ENCODE assay signal across 8 cellular contexts in genomic region chr19:48501446-48501960, GRCh38. TPM values are rescaled to one million over a fixed set of nuclear protein-coding genes. Genes with fewer than 3 reads are reported as not detected.
DNase-seq lines count a peak whose midpoint lies in the region; ATAC-seq, FAIRE-seq and TF ChIP-seq lines count a peak whose summit lies in the region.

No MANE protein-coding gene starts in this region.

- peak overlapping the region in 1 of 2 donors; percentile 26 for H3K9ac ChIP-seq in colonic mucosa (ENCODE audit: low read depth in 2 of 2, low read length in 2 of 2)

- H3K4me1 ChIP-seq in colonic mucosa, result no peaks in the 10 kb centered on the region

- no peaks in the 10 kb centered on the region for H3K36me3 Mint-ChIP-seq in natural killer cell treated with Interleukin-12 subunit alpha and Interleukin-12 subunit beta and Interleukin-15 and Interleukin-18, amount 100 ng/mL, for 72 hours

- H3K4me3 ChIP-seq in colonic mucosa, result peak overlapping the region; percentile 22

- no peaks in the 10 kb centered on the region for H3K36me3 ChIP-seq in colonic mucosa

- ATAC-seq in natural killer cell treated with Interleukin-12 subunit alpha and Interleukin-12 subunit beta and Interleukin-15 and Interleukin-18, amount 100 ng/mL, for 72 hours, result peak; percentile 49 to 71

- H3K27ac Mint-ChIP-seq in natural killer cell treated with Interleukin-12 subunit alpha and Interleukin-12 subunit beta and Interleukin-15 and Interleukin-18, amount 100 ng/mL, for 72 hours, result peak overlapping the region in 1 of 2 donors; percentile 49

- TF ChIP-seq POLR2A in GM12892 (IDR thresholded peaks at IDR 0.05; ENCODE audit: low read depth, low read length), result no peak

- H3K9me3 ChIP-seq in colonic mucosa, result no peaks in the 10 kb centered on the region

- H3K27ac ChIP-seq in colonic mucosa, result peak overlapping the region; percentile 17
- H3K27ac ChIP-seq in substantia nigra (ENCODE audit: low read depth, low read length, poor library complexity, severe bottlenecking), result no peak overlapping the region

- H3K9me3 Mint-ChIP-seq in natural killer cell treated with Interleukin-12 subunit alpha and Interleukin-12 subunit beta and Interleukin-15 and Interleukin-18, amount 100 ng/mL, for 72 hours, result no peaks in the 10 kb centered on the region

- intact Hi-C loops in colonic mucosa (cut with DNase I), result no loop called here

- peak; percentile 91 for DNase-seq in DMS79 treated with DMSO at 0.1 percent for 48 hours (lab: John Stamatoyannopoulos, UW)
- peak; percentile 88 for DNase-seq in NCI-H1048 (lab: John Stamatoyannopoulos, UW)
- DNase-seq in T-helper 1 cell, result peak in 4 of 5 donors; percentile 48 to 73 (median 60)
- DNase-seq in colonic mucosa, result peak; percentile 77
- no peak for DNase-seq in natural killer cell treated with Interleukin-12 subunit alpha and Interleukin-12 subunit beta and Interleukin-15 and Interleukin-18, amount 100 ng/mL, for 72 hours (ENCODE audit: low spot score)
- no peak for DNase-seq in globus pallidus (ENCODE audit: low spot score)
- no peak for DNase-seq in substantia nigra (lab: John Stamatoyannopoulos, UW)
- no peak for DNase-seq in GM12892 (ENCODE audit: insufficient read length)

- no peak for FAIRE-seq in GM12892 (lab: Jason Lieb, UNC)

- peaks cover 6 to 17% of the 10 kb centered on the region in 2 donors for H3K4me1 Mint-ChIP-seq in natural killer cell treated with Interleukin-12 subunit alpha and Interleukin-12 subunit beta and Interleukin-15 and Interleukin-18, amount 100 ng/mL, for 72 hours (ENCODE audit: low read depth in 2 of 2)

- peaks cover 17% of the 10 kb centered on the region for H3K27me3 ChIP-seq in colonic mucosa

- H3K4me3 Mint-ChIP-seq in natural killer cell treated with Interleukin-12 subunit alpha and Interleukin-12 subunit beta and Interleukin-15 and Interleukin-18, amount 100 ng/mL, for 72 hours, result peak overlapping the region; percentile 54

- no peak for TF ChIP-seq CTCF in colonic mucosa (IDR thresholded peaks at IDR 0.05)

- peaks cover 7 to 8% of the 10 kb centered on the region in 2 donors for H3K27me3 Mint-ChIP-seq in natural killer cell treated with Interleukin-12 subunit alpha and Interleukin-12 subunit beta and Interleukin-15 and Interleukin-18, amount 100 ng/mL, for 72 hours

RNA-seq across cellular contexts. Expression of gene LMTK3, which starts 10.1 kb away (rescaled TPM):
- 1 to 10 TPM; 1.7 to 3.1 TPM for total RNA-seq in colonic mucosa
- total RNA-seq in natural killer cell treated with Interleukin-12 subunit alpha and Interleukin-12 subunit beta and Interleukin-15 and Interleukin-18, amount 100 ng/mL, for 72 hours, result 1 to 10 TPM in 1 of 2 donors, under 1 TPM in 1; 0.40 to 1.3 TPM
- not detected for polyA plus RNA-seq in GM12892 (2012; ENCODE audit: missing spikeins)

RNA-seq across cellular contexts. Expression of gene CYTH2, which starts 32.3 kb away (rescaled TPM):
- total RNA-seq in colonic mucosa, result 10 to 100 TPM; 55.4 to 70.2 TPM
- 10 to 100 TPM; 66.4 to 66.9 TPM for total RNA-seq in natural killer cell treated with Interleukin-12 subunit alpha and Interleukin-12 subunit beta and Interleukin-15 and Interleukin-18, amount 100 ng/mL, for 72 hours
- polyA plus RNA-seq in GM12892 (2012; ENCODE audit: missing spikeins), result 15.6 TPM

RNA-seq across cellular contexts. Expression of gene KCNJ14, which starts 46.1 kb away (rescaled TPM):
- under 1 TPM; 0.35 to 0.99 TPM for total RNA-seq in colonic mucosa
- total RNA-seq in natural killer cell treated with Interleukin-12 subunit alpha and Interleukin-12 subunit beta and Interleukin-15 and Interleukin-18, amount 100 ng/mL, for 72 hours, result 1 to 10 TPM; 2.1 to 4.6 TPM
- polyA plus RNA-seq in GM12892 (2012; ENCODE audit: missing spikeins), result 0.45 TPM

RNA-seq across cellular contexts. Expression of gene SULT2B1, which starts 50.5 kb away (rescaled TPM):
- total RNA-seq in colonic mucosa, result 1 to 10 TPM; 1.4 to 7.7 TPM
- total RNA-seq in natural killer cell treated with Interleukin-12 subunit alpha and Interleukin-12 subunit beta and Interleukin-15 and Interleukin-18, amount 100 ng/mL, for 72 hours, result not detected
- polyA plus RNA-seq in GM12892 (2012; ENCODE audit: missing spikeins), result 0.98 TPM

RNA-seq across cellular contexts. Expression of gene GRWD1, which starts 55.7 kb away (rescaled TPM):
- total RNA-seq in colonic mucosa, result 10 to 100 TPM; 17.0 to 45.8 TPM
- 100 to 1,000 TPM in 1 of 2 donors, 10 to 100 TPM in 1; 60.6 to 104 TPM for total RNA-seq in natural killer cell treated with Interleukin-12 subunit alpha and Interleukin-12 subunit beta and Interleukin-15 and Interleukin-18, amount 100 ng/mL, for 72 hours
- 11.2 TPM for polyA plus RNA-seq in GM12892 (2012; ENCODE audit: missing spikeins)

Comparison
In these comparisons a context has a peak if more than half of its experiments do, and no peak if none do; other contexts are left out.
1. DNase-seq: peak in DMS79 treated with DMSO at 0.1 percent for 48 hours (single experiment), NCI-H1048 (single experiment), T-helper 1 cell (4 of 5) and colonic mucosa (single experiment); none in natural killer cell treated with Interleukin-12 subunit alpha and Interleukin-12 subunit beta and Interleukin-15 and Interleukin-18, amount 100 ng/mL, for 72 hours (single experiment), globus pallidus (single experiment), substantia nigra (0 of 49) and GM12892 (single experiment).